In genomic region chr5:140648132-140648432, GRCh38 we compare ENCODE assay signal across 8 cellular contexts. TPM values are rescaled to one million over a fixed set of nuclear protein-coding genes. Genes with fewer than 3 reads are reported as not detected.
A peak's percentile ranks its signal among the peaks of the same experiment; 100 is the strongest.
DNase-seq lines count a peak whose midpoint lies in the region; ATAC-seq, FAIRE-seq and TF ChIP-seq lines count a peak whose summit lies in the region.

No MANE protein-coding gene starts in this region.

- peaks cover 37% of the 10 kb centered on the region for H3K4me1 Mint-ChIP-seq in activated CD8-positive, alpha-beta memory T cell treated with anti-CD3 and anti-CD28 coated beads, Interleukin-2, amount 10 ng/mL, durations not matched to agents 7 days and 5 days
- peaks cover 4% of the 10 kb centered on the region for H3K4me1 Mint-ChIP-seq in activated T-helper 17 cell treated with anti-CD3 and anti-CD28 coated beads, Interleukin-2, amount 50 U/mL, for 72 hours

- H3K27me3 Mint-ChIP-seq in activated CD8-positive, alpha-beta memory T cell treated with anti-CD3 and anti-CD28 coated beads, Interleukin-2, amount 10 ng/mL, durations not matched to agents 7 days and 5 days = no peaks in the 10 kb centered on the region
- no peaks in the 10 kb centered on the region for H3K27me3 Mint-ChIP-seq in activated T-helper 17 cell treated with anti-CD3 and anti-CD28 coated beads, Interleukin-2, amount 50 U/mL, for 72 hours

- CTCF ChIA-PET in activated CD8-positive, alpha-beta memory T cell treated with anti-CD3 and anti-CD28 coated beads, Interleukin-2, amount 10 ng/mL, durations not matched to agents 7 days and 5 days (lab: Charles Lee) = interaction anchor here (0.6 to 2.8 kb wide), 16 partner anchors 9 to 296 kb away, joined by 3 to 14 read pairs (median 4); partner anchors contain the start of genes ANKHD1, EIF4EBP3, HARS1 and SLC35A4

- peak overlapping the region; percentile 98 for H3K27ac Mint-ChIP-seq in activated CD8-positive, alpha-beta memory T cell treated with anti-CD3 and anti-CD28 coated beads, Interleukin-2, amount 10 ng/mL, durations not matched to agents 7 days and 5 days
- H3K27ac Mint-ChIP-seq in activated T-helper 17 cell treated with anti-CD3 and anti-CD28 coated beads, Interleukin-2, amount 50 U/mL, for 72 hours = peak overlapping the region; percentile 92

- H3K9me3 ChIP-seq in keratinocyte (ENCODE audit: control insufficient read depth, low read depth, low read length) (no peaks in the 10 kb centered on the region), tibial artery (no peaks in the 10 kb centered on the region)

- H3K36me3 ChIP-seq in keratinocyte (ENCODE audit: control insufficient read depth in 2 of 2, extremely low read depth in 1 of 2, insufficient read depth in 2 of 2, low read length in 2 of 2) = peaks cover 20 to 22% of the 10 kb centered on the region in 2 experiments
- H3K36me3 ChIP-seq in tibial artery = peaks cover 35 to 70% (median 61%) of the 10 kb centered on the region in 3 donors

- ATAC-seq in activated CD8-positive, alpha-beta memory T cell treated with anti-CD3 and anti-CD28 coated beads, Interleukin-2, amount 10 ng/mL, durations not matched to agents 7 days and 5 days = no peak
- no peak for ATAC-seq in activated T-helper 17 cell treated with anti-CD3 and anti-CD28 coated beads, Interleukin-2, amount 50 U/mL, for 72 hours (replicated peaks)

- intact Hi-C loops in tibial artery (cut with DNase I; ENCODE audit: low total_unique reads) = loop anchor here (5.0 kb wide), 2 partner anchors 101 to 246 kb away; partner anchors contain the start of genes ANKHD1 and EIF4EBP3

- H4K20me1 ChIP-seq in keratinocyte (ENCODE audit: control insufficient read depth, extremely low read depth, insufficient read depth, low read length) = no peaks in the 10 kb centered on the region

- no peak for TF ChIP-seq CTCF in keratinocyte (optimal IDR thresholded peaks at IDR 0.05 in 1 of 3, IDR thresholded peaks at IDR 0.05 in 1 of 3, conservative IDR thresholded peaks at IDR 0.05 in 1 of 3; ENCODE audit: extremely low read depth in 1 of 3, insufficient read depth in 2 of 3, low read length in 3 of 3)
- TF ChIP-seq CTCF in tibial artery (IDR thresholded peaks at IDR 0.05) = no peak

- peaks cover 33% of the 10 kb centered on the region for H3K79me2 ChIP-seq in keratinocyte (ENCODE audit: control insufficient read depth, insufficient read depth, low read length)

- dilution Hi-C loops in keratinocyte (cut with MboI; ENCODE audit: extremely low pct_ligation_motif_present, low sequenced_read_pairs) = no loop called here

- peak overlapping the region; percentile 83 for H3K9ac ChIP-seq in keratinocyte (ENCODE audit: control insufficient read depth, extremely low read depth, insufficient read depth, low read length)

- H3K4me3 Mint-ChIP-seq in activated CD8-positive, alpha-beta memory T cell treated with anti-CD3 and anti-CD28 coated beads, Interleukin-2, amount 10 ng/mL, durations not matched to agents 7 days and 5 days = peak overlapping the region; percentile 94
- H3K4me3 Mint-ChIP-seq in activated T-helper 17 cell treated with anti-CD3 and anti-CD28 coated beads, Interleukin-2, amount 50 U/mL, for 72 hours = peak overlapping the region; percentile 88

- H3K4me3 ChIP-seq in keratinocyte (ENCODE audit: control insufficient read depth in 2 of 3, extremely low read depth in 1 of 3, insufficient read depth in 2 of 3, low read depth in 1 of 3, low read length in 3 of 3) (peak overlapping the region; percentile 70 to 97 (median 75)), tibial artery (peak overlapping the region; percentile 80 to 93)

- H2AFZ ChIP-seq in keratinocyte (ENCODE audit: control insufficient read depth, low read length) = peak overlapping the region; percentile 90

- H3K27me3 ChIP-seq in keratinocyte (ENCODE audit: control insufficient read depth, extremely low read depth, insufficient read depth, low read length) = no peaks in the 10 kb centered on the region
- no peaks in the 10 kb centered on the region for H3K27me3 ChIP-seq in tibial artery

- H3K9me3 Mint-ChIP-seq in activated CD8-positive, alpha-beta memory T cell treated with anti-CD3 and anti-CD28 coated beads, Interleukin-2, amount 10 ng/mL, durations not matched to agents 7 days and 5 days (ENCODE audit: low read depth) = no peaks in the 10 kb centered on the region
- H3K9me3 Mint-ChIP-seq in activated T-helper 17 cell treated with anti-CD3 and anti-CD28 coated beads, Interleukin-2, amount 50 U/mL, for 72 hours = no peaks in the 10 kb centered on the region

- peaks cover 8% of the 10 kb centered on the region for H3K4me1 ChIP-seq in keratinocyte (ENCODE audit: control insufficient read depth, extremely low read depth, insufficient read depth, low read length)
- peaks cover 0 to 42% (median 25%) of the 10 kb centered on the region in 4 donors for H3K4me1 ChIP-seq in tibial artery

- FAIRE-seq in keratinocyte (lab: Jason Lieb, UNC) = no peak

- H3K9me1 ChIP-seq in keratinocyte (ENCODE audit: control insufficient read depth, extremely low read depth, insufficient read depth, low read length) = no peaks in the 10 kb centered on the region

- H3K36me3 Mint-ChIP-seq in activated CD8-positive, alpha-beta memory T cell treated with anti-CD3 and anti-CD28 coated beads, Interleukin-2, amount 10 ng/mL, durations not matched to agents 7 days and 5 days = peaks cover 42% of the 10 kb centered on the region
- peaks cover 97% of the 10 kb centered on the region for H3K36me3 Mint-ChIP-seq in activated T-helper 17 cell treated with anti-CD3 and anti-CD28 coated beads, Interleukin-2, amount 50 U/mL, for 72 hours (ENCODE audit: low read depth)

- H3K4me2 ChIP-seq in keratinocyte (ENCODE audit: control insufficient read depth, extremely low read depth, insufficient read depth, low read depth, low read length) = peak overlapping the region; percentile 95

- no peak for DNase-seq in activated CD8-positive, alpha-beta memory T cell treated with anti-CD3 and anti-CD28 coated beads, Interleukin-2, amount 10 ng/mL, durations not matched to agents 7 days and 5 days
- DNase-seq in activated CD8-positive, alpha-beta memory T cell treated with anti-CD3 and anti-CD28 coated beads, Interleukin-2, amount 50 U/mL, for 48 hours = no peak
- DNase-seq in keratinocyte (ENCODE audit: low read depth, low spot score) (no peak), tibial artery (no peak), cerebellar cortex (ENCODE audit: low spot score) (no peak), SHP77 treated with DMSO at 0.1 percent for 48 hours (lab: John Stamatoyannopoulos, UW) (no peak), SHP77 (lab: John Stamatoyannopoulos, UW) (no peak)

- H3K27ac ChIP-seq in keratinocyte (ENCODE audit: control insufficient read depth, insufficient read depth, low read length) (peak overlapping the region; percentile 77), tibial artery (peak overlapping the region; percentile 84 to 86)

RNA-seq across cellular contexts. Expression of gene IK, which starts 0.5 kb away (rescaled TPM):
- total RNA-seq in activated CD8-positive, alpha-beta memory T cell treated with anti-CD3 and anti-CD28 coated beads, Interleukin-2, amount 10 ng/mL, durations not matched to agents 7 days and 5 days = 100 to 1,000 TPM; 102 to 113 TPM
- 10 to 100 TPM; 76.9 to 85.8 TPM for total RNA-seq in activated T-helper 17 cell treated with anti-CD3 and anti-CD28 coated beads, Interleukin-2, amount 50 U/mL, for 72 hours
- 76.4 to 119 TPM (median 118 TPM) in 3 replicates for polyA plus RNA-seq in keratinocyte
- 156 TPM for polyA plus RNA-seq in keratinocyte (2011; ENCODE audit: low read depth)
- 80.0 and 83.2 TPM in 2 replicates for polyA plus RNA-seq in keratinocyte (2011; cell fraction: cytosol; rRNA removed)
- 95.3 and 118 TPM in 2 replicates for polyA plus RNA-seq in keratinocyte (2011; cell fraction: nucleus; rRNA removed)
- 63.2 and 83.7 TPM in 2 replicates for polyA plus RNA-seq in keratinocyte (2012; ENCODE audit: low replicate concordance)
- 41.4 to 48.4 TPM (median 42.1 TPM) in 3 replicates for polyA minus RNA-seq in keratinocyte
- 29.5 TPM for polyA minus RNA-seq in keratinocyte (2011; cell fraction: cytosol; rRNA and poly(A)+ RNA removed)
- polyA minus RNA-seq in keratinocyte (2011; cell fraction: nucleus; rRNA and poly(A)+ RNA removed) = 21.9 and 33.9 TPM in 2 replicates

RNA-seq across cellular contexts. Expression of gene NDUFA2, which starts 0.7 kb away (rescaled TPM):
- 10 to 100 TPM; 75.0 to 77.0 TPM for total RNA-seq in activated CD8-positive, alpha-beta memory T cell treated with anti-CD3 and anti-CD28 coated beads, Interleukin-2, amount 10 ng/mL, durations not matched to agents 7 days and 5 days
- 10 to 100 TPM; 48.1 to 63.9 TPM for total RNA-seq in activated T-helper 17 cell treated with anti-CD3 and anti-CD28 coated beads, Interleukin-2, amount 50 U/mL, for 72 hours
- 65.6 to 143 TPM (median 101 TPM) in 3 replicates for polyA plus RNA-seq in keratinocyte
- polyA plus RNA-seq in keratinocyte (2011; ENCODE audit: low read depth) = 11.4 TPM
- polyA plus RNA-seq in keratinocyte (2011; cell fraction: cytosol; rRNA removed) = 64.9 and 84.3 TPM in 2 replicates
- polyA plus RNA-seq in keratinocyte (2011; cell fraction: nucleus; rRNA removed) = 31.9 and 33.5 TPM in 2 replicates
- polyA plus RNA-seq in keratinocyte (2012; ENCODE audit: low replicate concordance) = 94.4 and 101 TPM in 2 replicates
- 9.2 to 31.0 TPM (median 18.5 TPM) in 3 replicates for polyA minus RNA-seq in keratinocyte
- polyA minus RNA-seq in keratinocyte (2011; cell fraction: cytosol; rRNA and poly(A)+ RNA removed) = 42.2 TPM
- polyA minus RNA-seq in keratinocyte (2011; cell fraction: nucleus; rRNA and poly(A)+ RNA removed) = 9.8 and 11.5 TPM in 2 replicates

RNA-seq across cellular contexts. Expression of gene TMCO6, which starts 8.8 kb away (rescaled TPM):
- 10 to 100 TPM; 33.1 to 35.3 TPM for total RNA-seq in activated CD8-positive, alpha-beta memory T cell treated with anti-CD3 and anti-CD28 coated beads, Interleukin-2, amount 10 ng/mL, durations not matched to agents 7 days and 5 days
- 10 to 100 TPM; 22.9 to 30.6 TPM for total RNA-seq in activated T-helper 17 cell treated with anti-CD3 and anti-CD28 coated beads, Interleukin-2, amount 50 U/mL, for 72 hours
- polyA plus RNA-seq in keratinocyte = 7.6 to 9.2 TPM (median 7.9 TPM) in 3 replicates
- polyA plus RNA-seq in keratinocyte (2011; ENCODE audit: low read depth) = 6.1 TPM
- 3.1 and 3.6 TPM in 2 replicates for polyA plus RNA-seq in keratinocyte (2011; cell fraction: cytosol; rRNA removed)
- 22.0 and 29.0 TPM in 2 replicates for polyA plus RNA-seq in keratinocyte (2011; cell fraction: nucleus; rRNA removed)
- 7.3 and 8.4 TPM in 2 replicates for polyA plus RNA-seq in keratinocyte (2012; ENCODE audit: low replicate concordance)
- 7.2 to 11.8 TPM (median 8.8 TPM) in 3 replicates for polyA minus RNA-seq in keratinocyte
- 4.0 TPM for polyA minus RNA-seq in keratinocyte (2011; cell fraction: cytosol; rRNA and poly(A)+ RNA removed)
- 9.6 and 11.2 TPM in 2 replicates for polyA minus RNA-seq in keratinocyte (2011; cell fraction: nucleus; rRNA and poly(A)+ RNA removed)

RNA-seq across cellular contexts. Expression of gene CD14, which starts 15.1 kb away (rescaled TPM):
- total RNA-seq in activated CD8-positive, alpha-beta memory T cell treated with anti-CD3 and anti-CD28 coated beads, Interleukin-2, amount 10 ng/mL, durations not matched to agents 7 days and 5 days = under 1 TPM; 0.38 to 0.56 TPM
- total RNA-seq in activated T-helper 17 cell treated with anti-CD3 and anti-CD28 coated beads, Interleukin-2, amount 50 U/mL, for 72 hours = under 1 TPM; 0.32 to 0.39 TPM
- polyA plus RNA-seq in keratinocyte = 0.06 to 0.19 TPM (median 0.18 TPM) in 3 replicates
- 0.31 TPM for polyA plus RNA-seq in keratinocyte (2011; ENCODE audit: low read depth)
- 0.04 and 0.09 TPM in 2 replicates for polyA plus RNA-seq in keratinocyte (2011; cell fraction: cytosol; rRNA removed)
- 0.21 and 0.66 TPM in 2 replicates for polyA plus RNA-seq in keratinocyte (2011; cell fraction: nucleus; rRNA removed)
- 0.28 and 2.2 TPM in 2 replicates for polyA plus RNA-seq in keratinocyte (2012; ENCODE audit: low replicate concordance)
- 0.13 to 0.61 TPM in 2 of 3 replicates, not detected in the other for polyA minus RNA-seq in keratinocyte
- not detected for polyA minus RNA-seq in keratinocyte (2011; cell fraction: cytosol; rRNA and poly(A)+ RNA removed)
- 0.32 TPM in 1 of 2 replicates, not detected in the other for polyA minus RNA-seq in keratinocyte (2011; cell fraction: nucleus; rRNA and poly(A)+ RNA removed)

RNA-seq across cellular contexts. Expression of gene WDR55, which starts 16.6 kb away (rescaled TPM):
- 10 to 100 TPM; 38.7 to 40.6 TPM for total RNA-seq in activated CD8-positive, alpha-beta memory T cell treated with anti-CD3 and anti-CD28 coated beads, Interleukin-2, amount 10 ng/mL, durations not matched to agents 7 days and 5 days
- total RNA-seq in activated T-helper 17 cell treated with anti-CD3 and anti-CD28 coated beads, Interleukin-2, amount 50 U/mL, for 72 hours = 10 to 100 TPM; 38.8 TPM
- polyA plus RNA-seq in keratinocyte = 21.6 to 29.3 TPM (median 22.1 TPM) in 3 replicates
- polyA plus RNA-seq in keratinocyte (2011; ENCODE audit: low read depth) = 6.8 TPM
- 18.5 and 19.9 TPM in 2 replicates for polyA plus RNA-seq in keratinocyte (2011; cell fraction: cytosol; rRNA removed)
- polyA plus RNA-seq in keratinocyte (2011; cell fraction: nucleus; rRNA removed) = 40.0 and 43.7 TPM in 2 replicates
- 20.5 and 23.3 TPM in 2 replicates for polyA plus RNA-seq in keratinocyte (2012; ENCODE audit: low replicate concordance)
- polyA minus RNA-seq in keratinocyte = 20.4 to 24.2 TPM (median 20.9 TPM) in 3 replicates
- 24.2 TPM for polyA minus RNA-seq in keratinocyte (2011; cell fraction: cytosol; rRNA and poly(A)+ RNA removed)
- 13.6 and 17.0 TPM in 2 replicates for polyA minus RNA-seq in keratinocyte (2011; cell fraction: nucleus; rRNA and poly(A)+ RNA removed)
